In the genomic region with DNA sequence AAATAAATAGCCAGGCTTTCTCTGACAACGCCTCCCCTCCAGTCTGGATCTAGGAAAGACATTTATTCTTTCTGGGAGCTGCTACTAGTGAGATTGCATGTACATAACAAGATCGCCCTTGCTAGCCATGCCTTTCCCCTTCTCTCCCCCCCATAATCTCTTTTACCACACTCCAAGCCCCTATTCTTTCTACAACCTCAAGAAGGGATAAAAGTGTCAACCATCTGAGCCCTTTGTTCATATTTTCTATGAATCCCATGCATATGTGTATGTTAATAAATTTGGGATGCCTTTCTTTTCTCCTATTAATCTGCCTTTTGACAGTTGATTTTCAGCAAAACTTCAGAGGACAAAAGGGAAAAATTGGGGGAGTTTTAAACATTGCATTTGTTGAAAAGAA, we compare ENCODE assay signal across 30 cellular contexts.
"Had no signal": no experiment of that assay in that cellular context is flagged by ENCODE, and none has a peak within 500 bp of the region (broad histone marks: within the 10 kb centered on the region; RNA-seq: fewer than 3 reads in every experiment).

No MANE protein-coding gene starts in this region.

- H3K9me3 Mint-ChIP-seq: immature natural killer cell; naive thymus-derived CD8-positive, alpha-beta T cell; nephron; neural crest cell; stimulated activated naive CD8-positive, alpha-beta T cell treated with anti-CD3 and anti-CD28 coated beads, Interleukin-15, amount 100 ng/mL, for 72 hours; type B pancreatic cell had no signal

- H3K4me1 Mint-ChIP-seq: immature natural killer cell; naive thymus-derived CD8-positive, alpha-beta T cell; nephron; neural crest cell; stimulated activated naive CD8-positive, alpha-beta T cell treated with anti-CD3 and anti-CD28 coated beads, Interleukin-15, amount 100 ng/mL, for 72 hours had no signal

- H3K4me1 ChIP-seq: left lung, lower lobe of right lung, pancreas, prostate gland, tibial nerve, uterus had no signal

- H3K4me3 ChIP-seq: left lung, lower lobe of right lung, pancreas, prostate gland, skin epidermis, tibial nerve, uterus had no signal

- H3K9me3 ChIP-seq: left lung, lower lobe of right lung, pancreas, prostate gland, tibial nerve, uterus had no signal

- H3K27me3 Mint-ChIP-seq: naive thymus-derived CD8-positive, alpha-beta T cell; stimulated activated naive CD8-positive, alpha-beta T cell treated with anti-CD3 and anti-CD28 coated beads, Interleukin-15, amount 100 ng/mL, for 72 hours; type B pancreatic cell had no signal

- DNase-seq: hypothalamus; immature natural killer cell; kidney; left colon; left lung; lower lobe of right lung; mammary epithelial cell; mesenchymal stem cell; naive thymus-derived CD8-positive, alpha-beta T cell; nucleus accumbens; pancreas; posterior cingulate gyrus; retina; right cardiac atrium; stimulated activated CD4-positive, alpha-beta T cell treated with anti-CD3 and anti-CD28 coated beads, Interleukin-12 subunit alpha, Interleukin-12 subunit beta, amount 100 ng/mL, for 4 hours; stimulated activated CD4-positive, alpha-beta T cell treated with anti-CD3 and anti-CD28 coated beads, Interleukin-15, amount 100 ng/mL, for 24 hours; stimulated activated CD4-positive, alpha-beta T cell treated with anti-CD3 and anti-CD28 coated beads, Interleukin-2, amount 100 ng/mL, for 24 hours; stimulated activated CD4-positive, alpha-beta T cell treated with anti-CD3 and anti-CD28 coated beads, Interleukin-4, amount 100 ng/mL, for 1 hour; stimulated activated naive CD4-positive, alpha-beta T cell; stimulated activated naive CD8-positive, alpha-beta T cell treated with anti-CD3 and anti-CD28 coated beads, Interleukin-15, amount 100 ng/mL, for 72 hours; substantia nigra; uterus had no signal

- H3K27ac ChIP-seq: left lung, lower lobe of right lung, pancreas, prostate gland, skin epidermis, tibial nerve, uterus had no signal

- FAIRE-seq: islet of Langerhans, kidney, pancreas had no signal

- H3K36me3 Mint-ChIP-seq: immature natural killer cell; naive thymus-derived CD8-positive, alpha-beta T cell; type B pancreatic cell had no signal

- H3K36me3 ChIP-seq: left lung, lower lobe of right lung, pancreas, prostate gland, tibial nerve, uterus had no signal

- H3K4me3 Mint-ChIP-seq: immature natural killer cell; naive thymus-derived CD8-positive, alpha-beta T cell; nephron; neural crest cell; stimulated activated naive CD8-positive, alpha-beta T cell treated with anti-CD3 and anti-CD28 coated beads, Interleukin-15, amount 100 ng/mL, for 72 hours; type B pancreatic cell had no signal

- H3K27me3 ChIP-seq: left lung, pancreas, tibial nerve, uterus had no signal

- ATAC-seq: left colon; left lung; lower lobe of right lung; naive thymus-derived CD8-positive, alpha-beta T cell; pancreas; right cardiac atrium; sciatic nerve; stimulated activated naive CD8-positive, alpha-beta T cell treated with anti-CD3 and anti-CD28 coated beads, Interleukin-15, amount 100 ng/mL, for 72 hours had no signal

- H3K27ac Mint-ChIP-seq: immature natural killer cell; naive thymus-derived CD8-positive, alpha-beta T cell; nephron; stimulated activated naive CD8-positive, alpha-beta T cell treated with anti-CD3 and anti-CD28 coated beads, Interleukin-15, amount 100 ng/mL, for 72 hours; type B pancreatic cell had no signal
